8 cellular contexts compared by ENCODE assay signal in the genomic region with DNA sequence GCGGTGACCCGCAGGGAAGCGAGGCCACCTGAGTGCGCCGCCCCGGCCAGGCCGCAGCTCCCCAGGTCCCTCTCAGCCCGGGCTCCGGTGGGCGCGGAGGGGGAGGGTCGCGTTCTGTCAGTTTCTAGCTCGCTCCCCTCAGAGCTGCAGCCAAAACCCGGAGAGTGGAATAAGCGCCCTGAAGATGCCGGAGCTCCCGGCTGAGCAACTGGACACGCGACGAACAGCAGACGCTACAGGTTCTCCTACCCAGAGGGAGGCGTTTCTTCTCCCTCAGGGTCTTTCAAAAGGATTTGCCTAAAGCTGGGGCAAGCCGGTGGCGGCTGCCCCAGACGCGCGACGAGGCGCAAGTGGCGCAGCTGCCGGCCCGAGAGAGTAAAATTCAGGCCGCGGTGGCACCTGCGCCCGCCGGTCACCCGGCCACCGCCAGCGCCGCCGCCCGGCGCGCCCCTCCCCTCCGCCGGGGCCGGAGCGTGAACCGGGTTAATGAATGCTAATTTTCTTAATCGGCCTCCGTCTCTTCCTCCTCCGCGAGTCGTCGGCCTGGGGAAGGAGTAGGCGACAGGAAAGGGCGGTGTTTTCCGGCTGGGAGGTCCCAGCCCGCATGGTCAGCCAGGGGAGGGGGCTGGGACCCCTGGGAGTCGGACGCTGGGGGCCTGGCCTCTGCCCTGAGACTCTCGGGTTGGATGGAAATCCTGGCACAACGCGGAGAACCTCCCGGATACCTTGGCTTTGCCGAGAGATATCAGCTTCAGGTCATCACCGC. TPM values are rescaled to one million over a fixed set of nuclear protein-coding genes. Genes with fewer than 3 reads are reported as not detected.
DNase-seq lines count a peak whose midpoint lies in the region; ATAC-seq and TF ChIP-seq lines count a peak whose summit lies in the region.

No MANE protein-coding gene starts in this region.

- no peak for TF ChIP-seq CTCF in kidney epithelial cell (IDR thresholded peaks at IDR 0.05; ENCODE audit: insufficient read depth, low read length, poor library complexity, severe bottlenecking)

- peak overlapping the region; percentile 75 for H3K4me3 ChIP-seq in kidney epithelial cell (ENCODE audit: low read depth, low read length)

- H3K27me3 ChIP-seq in kidney epithelial cell (ENCODE audit: control insufficient read depth, insufficient read depth, low read length): no peaks in the 10 kb centered on the region

- DNase-seq in AG08395 (ENCODE audit: low spot score) (peak; percentile 72), NCI-H345 (lab: John Stamatoyannopoulos, UW) (peak; percentile 83), cerebellum (ENCODE audit: low spot score) (peak; percentile 53), kidney epithelial cell (ENCODE audit: low read depth) (peak; percentile 56)
- DNase-seq in activated CD4-positive, CD25-positive, alpha-beta regulatory T cell (lab: John Stamatoyannopoulos, UW): peak; percentile 31 to 56 (median 43)
- DNase-seq in stimulated activated CD4-positive, alpha-beta T cell treated with anti-CD3 and anti-CD28 coated beads, Interleukin-15, amount 100 ng/mL, for 48 hours (ENCODE audit: low read depth in 2 of 2): peak; percentile 24 to 55

- no peaks in the 10 kb centered on the region for H3K36me3 ChIP-seq in kidney epithelial cell (ENCODE audit: control insufficient read depth, insufficient read depth, low read length)

- ATAC-seq in GM18873 (IDR thresholded peaks at IDR 0.05; ENCODE audit: low FRiP score, unreplicated experiment) (peak; percentile 47), HG03097 (IDR thresholded peaks at IDR 0.05; ENCODE audit: low FRiP score, unreplicated experiment) (peak; percentile 55)

RNA-seq across cellular contexts. Expression of a gene that starts 0.8 kb away (rescaled TPM):
- total RNA-seq in cerebellum (14.7 TPM), kidney epithelial cell (68.7 and 76.3 TPM in 2 replicates)

Comparison
In these comparisons a context has a peak if more than half of its experiments do, and no peak if none do; other contexts are left out.
1. Peak in every context shown above with its lines: DNase-seq, ATAC-seq and H3K4me3 ChIP-seq.